Comparison of ENCODE assay signal across 10 cellular contexts in genomic region chr6:44925100-44925739, GRCh38.
DNase-seq lines count a peak whose midpoint lies in the region; ATAC-seq, FAIRE-seq and TF ChIP-seq lines count a peak whose summit lies in the region.
"Had no signal": no experiment of that assay in that cellular context is flagged by ENCODE, and none has a peak within 500 bp of the region (broad histone marks: within the 10 kb centered on the region; RNA-seq: fewer than 3 reads in every experiment).

No MANE protein-coding gene starts in this region.

- intact Hi-C loops in K562 (cut with micrococcal nuclease): no loop called here

- no TSS peak for BruUV-seq in K562 (replicated peaks; lab: Mats Ljungman, UMichigan)

- POLR2A ChIA-PET in K562 (lab: Yijun Ruan, JAX): interaction anchor here (0.6 to 0.8 kb wide), 2 partner anchors 11 to 231 kb away, joined by 3 to 4 read pairs; no protein-coding TSS in a partner anchor

- H3K9me1 ChIP-seq in K562 (ENCODE audit: control insufficient read depth, insufficient read depth, low read length): no peaks in the 10 kb centered on the region

- H4K20me1 ChIP-seq in K562 (replicated peaks; ENCODE audit: control insufficient read depth, insufficient read depth, low read length): no peaks in the 10 kb centered on the region

- no peak; the same call in 1 of the 2 replicates for TF ChIP-seq EP300 in K562 (IDR thresholded peaks at IDR 0.05; ENCODE audit: low read length)

- TF ChIP-seq CTCF in K562 (IDR thresholded peaks at IDR 0.05 in 2 of 3, conservative IDR thresholded peaks at IDR 0.05 in 1 of 3; ENCODE audit: insufficient read depth in 2 of 3, low read depth in 1 of 3, low read length in 3 of 3): no peak

- peak; percentile 84 for ATAC-seq in K562
- no peak for ATAC-seq in GM19035 (IDR thresholded peaks at IDR 0.05; ENCODE audit: unreplicated experiment)

- H2AFZ ChIP-seq in K562 (ENCODE audit: low read depth, low read length): peak overlapping the region; percentile 27; the same call in 1 of the 2 replicates

- no peak overlapping the region for H3K4me3 ChIP-seq in K562
- H3K4me3 ChIP-seq: SJCRH30 had no signal

- 0% methylated on average over 1 of the region's 1 CpG for WGBS in K562 (ENCODE audit: insufficient coverage, low coverage, missing lambda C conversion rate)

- CTCF ChIA-PET in K562 (lab: Yijun Ruan, JAX; ENCODE audit: low intra/inter-chr PET ratio): no interaction called here

- 0 out of 2 replicates have a peak overlapping the region, but pooled peaks have one; percentile 15 for H3K4me2 ChIP-seq in K562 (ENCODE audit: insufficient read depth, low read length)

- H3K27me3 ChIP-seq in K562 (ENCODE audit: control insufficient read depth in 2 of 2, insufficient read depth in 2 of 2, low read length in 2 of 2): no peaks in the 10 kb centered on the region
- H3K27me3 ChIP-seq: SJCRH30 had no signal

- FAIRE-seq in K562 (lab: Jason Lieb, UNC): peak; percentile 60

- no peaks in the 10 kb centered on the region for H3K79me2 ChIP-seq in K562 (ENCODE audit: control insufficient read depth, insufficient read depth, low read length)

- H3K36me3 ChIP-seq in K562 (ENCODE audit: control insufficient read depth, insufficient read depth, low read length): no peaks in the 10 kb centered on the region
- H3K36me3 ChIP-seq: SJCRH30 had no signal

- no peak overlapping the region for H3K9ac ChIP-seq in K562 (ENCODE audit: insufficient read depth in 1 of 2, low read depth in 2 of 2, low read length in 2 of 2)

- DNase-seq in activated CD8-positive, alpha-beta memory T cell treated with anti-CD3 and anti-CD28 coated beads, Interleukin-2, amount 50 U/mL, for 1 hour (ENCODE audit: extremely low read depth): peak; percentile 19
- no peak for DNase-seq in activated CD8-positive, alpha-beta memory T cell treated with anti-CD3 and anti-CD28 coated beads for 24 hours
- peak; percentile 78 for DNase-seq in NCI-H2227 (lab: John Stamatoyannopoulos, UW; ENCODE audit: unreplicated experiment)
- DNase-seq in K562 (ENCODE audit: extremely low read depth in 1 of 4, low spot score in 3 of 4): peak; percentile 20 to 63 (median 41)
- peak; percentile 2 for DNase-seq in pulmonary artery endothelial cell (ENCODE audit: low read depth, low spot score)
- no peak for DNase-seq in midbrain (lab: John Stamatoyannopoulos, UW)
- no peak for DNase-seq in NCI-H128 (lab: John Stamatoyannopoulos, UW; ENCODE audit: unreplicated experiment)

- in situ Hi-C loops in K562 (cut with MboI): no loop called here

- H3K27ac ChIP-seq in K562 (ENCODE audit: extremely low read depth, low read depth, low read length): peak overlapping the region; percentile 29; the same call in 1 of the 3 replicates
- H3K27ac ChIP-seq: C4-2B, SJCRH30 had no signal

- peaks cover 0 to 17% of the 10 kb centered on the region in 2 experiments; a peak in 3 of 5 replicates for H3K4me1 ChIP-seq in K562 (replicated peaks in 1 of 2; ENCODE audit: control insufficient read depth in 2 of 2, insufficient read depth in 2 of 2, low read length in 2 of 2)

- TF ChIP-seq RAD21 in K562 (CRISPR knock-in tag; conservative IDR thresholded peaks at IDR 0.05 in 1 of 2, IDR thresholded peaks at IDR 0.05 in 1 of 2): no peak

- 0 out of 2 replicates have a peak, but pooled peaks cover 2% of the 10 kb centered on the region for H3K9me3 ChIP-seq in K562 (replicated peaks; ENCODE audit: control insufficient read depth, insufficient read depth, low read depth, low read length)
- H3K9me3 ChIP-seq: SJCRH30 had no signal

- no peak for TF ChIP-seq POLR2A in K562 (conservative IDR thresholded peaks at IDR 0.05)

TF ChIP-seq in K562, 482 proteins besides CTCF, POLR2A, EP300 and RAD21 (continues in another document):
- TF ChIP-seq TEAD4 (IDR thresholded peaks at IDR 0.05; ENCODE audit: low read length) (peak; percentile 76; the same call in 1 of the 2 replicates), TEAD4 (CRISPR knock-in tag; IDR thresholded peaks at IDR 0.05; ENCODE audit: borderline replicate concordance) (no peak), SMARCA4 (IDR thresholded peaks at IDR 0.05) (peak; percentile 63; the same call in 1 of the 2 replicates), USF1 (CRISPR knock-in tag; IDR thresholded peaks at IDR 0.05) (no peak), FOXJ2 (tag; IDR thresholded peaks at IDR 0.05) (peak; percentile 100), JUND (IDR thresholded peaks at IDR 0.05; ENCODE audit: borderline replicate concordance, low read depth, low read length) (peak; percentile 12; the same call in 1 of the 2 replicates), JUND (tag; IDR thresholded peaks at IDR 0.05; ENCODE audit: borderline replicate concordance, low read depth, low read length) (peak; percentile 41; the same call in 1 of the 3 replicates), ARID1B (IDR thresholded peaks at IDR 0.05) (peak; percentile 74), CBFA2T3 (IDR thresholded peaks at IDR 0.05) (peak; percentile 33; the same call in 1 of the 2 replicates), ZNF511 (CRISPR knock-in tag; IDR thresholded peaks at IDR 0.05) (no peak), FOXK2 (conservative IDR thresholded peaks at IDR 0.05 in 1 of 2, IDR thresholded peaks at IDR 0.05 in 1 of 2; ENCODE audit: low read depth in 2 of 2) (peak; percentile 43 to 66; a peak in 3 of 4 replicates), KHSRP (IDR thresholded peaks at IDR 0.05) (no peak), SMARCC2 (IDR thresholded peaks at IDR 0.05; ENCODE audit: low read depth) (peak; percentile 34; the same call in 1 of the 2 replicates), BMI1 (IDR thresholded peaks at IDR 0.05; ENCODE audit: low read length) (peak; percentile 65; the same call in 1 of the 2 replicates), TAL1 (IDR thresholded peaks at IDR 0.05) (peak; percentile 37; the same call in 1 of the 2 replicates), ZBTB26 (CRISPR knock-in tag; IDR thresholded peaks at IDR 0.05) (no peak), HDAC3 (IDR thresholded peaks at IDR 0.05; ENCODE audit: borderline replicate concordance, partially characterized antibody) (peak; percentile 26), ZNF280A (IDR thresholded peaks at IDR 0.05; ENCODE audit: low read depth, partially characterized antibody) (no peak), ATF3 (IDR thresholded peaks at IDR 0.05) (peak; percentile 77), ATF3 (CRISPR knock-in tag; conservative IDR thresholded peaks at IDR 0.05) (no peak), CCAR2 (IDR thresholded peaks at IDR 0.05; ENCODE audit: low read depth, low read length) (no peak), HMBOX1 (IDR thresholded peaks at IDR 0.05) (0 out of 2 replicates have a peak, but pooled peaks have one; percentile 54), MEF2A (IDR thresholded peaks at IDR 0.05; ENCODE audit: control insufficient read depth, low read depth, low read length) (peak; percentile 47; the same call in 1 of the 2 replicates)

Comparison
In these comparisons a context has a peak if more than half of its experiments do, and no peak if none do; other contexts are left out.
1. DNase-seq: peak in activated CD8-positive, alpha-beta memory T cell treated with anti-CD3 and anti-CD28 coated beads, Interleukin-2, amount 50 U/mL, for 1 hour (single experiment), NCI-H2227 (single experiment), K562 (4 of 4) and pulmonary artery endothelial cell (single experiment); none in activated CD8-positive, alpha-beta memory T cell treated with anti-CD3 and anti-CD28 coated beads for 24 hours (single experiment), midbrain (single experiment) and NCI-H128 (single experiment).